In the genomic region with DNA sequence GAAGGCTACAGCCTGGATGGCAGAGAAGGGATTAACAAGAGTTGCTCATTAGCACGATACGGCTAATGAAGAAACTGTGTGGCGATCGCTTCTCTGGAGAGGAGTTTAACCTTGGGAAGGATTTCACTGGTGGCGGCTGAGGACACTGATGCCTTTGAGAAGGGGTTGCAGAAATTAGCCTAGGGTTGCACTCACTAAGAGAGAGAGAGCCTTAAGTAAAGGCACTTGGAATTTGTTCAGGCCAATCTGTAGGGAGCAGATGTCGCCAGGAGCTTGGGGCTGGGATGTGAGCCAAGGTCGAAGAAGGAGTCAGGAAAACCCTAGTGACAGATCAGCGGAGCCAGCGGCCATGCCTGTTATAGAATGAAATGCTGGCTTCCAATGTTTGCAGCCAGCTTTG, we compare ENCODE assay signal across 18 cellular contexts. TPM values are rescaled to one million over a fixed set of nuclear protein-coding genes. Genes with fewer than 3 reads are reported as not detected.
DNase-seq lines count a peak whose midpoint lies in the region; ATAC-seq and TF ChIP-seq lines count a peak whose summit lies in the region.
"Had no signal": no experiment of that assay in that cellular context is flagged by ENCODE, and none has a peak within 500 bp of the region (broad histone marks: within the 10 kb centered on the region; RNA-seq: fewer than 3 reads in every experiment).

No MANE protein-coding gene starts in this region.

- no peak overlapping the region for H3K4me3 ChIP-seq in spleen
- H3K4me3 ChIP-seq: mucosa of descending colon, right lobe of liver had no signal

- WGBS in spleen, 5 donors = 65 to 71% (median 68%) methylated on average over 9 of the region's 9 CpGs

- peaks cover 0 to 4% (median 0%) of the 10 kb centered on the region in 6 donors for H3K4me1 ChIP-seq in spleen
- H3K4me1 ChIP-seq: right lobe of liver had no signal

- intact Hi-C loops in left cardiac atrium (cut with DNase I) (no loop called here), spleen (cut with DNase I; ENCODE audit: low total_unique reads) (no loop called here)

- no peaks in the 10 kb centered on the region for H3K36me3 ChIP-seq in spleen
- H3K36me3 ChIP-seq: right lobe of liver had no signal

- H3K27ac ChIP-seq in spleen = peak overlapping the region in 2 of 8 donors; percentile 28
- H3K27ac ChIP-seq: C4-2B, right lobe of liver, VCaP had no signal

- H3K27ac Mint-ChIP-seq in HFFc6 = no peak overlapping the region
- H3K27ac Mint-ChIP-seq: activated naive CD8-positive, alpha-beta T cell treated with anti-CD3 and anti-CD28 coated beads for 36 hours; stimulated activated naive CD8-positive, alpha-beta T cell treated with anti-CD3 and anti-CD28 coated beads, Interleukin-15, amount 100 ng/mL, for 72 hours had no signal

- DNase-seq in HFFc6 (no peak), SK-N-DZ (ENCODE audit: low spot score) (peak; percentile 35), left cardiac atrium (peak; percentile 65), putamen (ENCODE audit: low spot score) (peak; percentile 36), mucosa of gallbladder (ENCODE audit: low spot score) (no peak), 8988T (no peak), spleen (no peak)
- DNase-seq: activated CD8-positive, alpha-beta memory T cell treated with anti-CD3 and anti-CD28 coated beads, Interleukin-2, amount 50 U/mL, for 48 hours; activated naive CD8-positive, alpha-beta T cell treated with anti-CD3 and anti-CD28 coated beads for 36 hours; GOT3; mucosa of descending colon; NCI-H2081 treated with DMSO at 0.1 percent for 48 hours; right lobe of liver; stimulated activated naive CD8-positive, alpha-beta T cell treated with anti-CD3 and anti-CD28 coated beads, Interleukin-15, amount 100 ng/mL, for 72 hours had no signal

- no peak for TF ChIP-seq POLR2A in spleen (IDR thresholded peaks at IDR 0.05)

- H3K4me1 Mint-ChIP-seq in HFFc6 (ENCODE audit: low read depth) = no peaks in the 10 kb centered on the region; the same call in 1 of the 2 replicates
- H3K4me1 Mint-ChIP-seq: activated naive CD8-positive, alpha-beta T cell treated with anti-CD3 and anti-CD28 coated beads for 36 hours; stimulated activated naive CD8-positive, alpha-beta T cell treated with anti-CD3 and anti-CD28 coated beads, Interleukin-15, amount 100 ng/mL, for 72 hours had no signal

- ATAC-seq in left cardiac atrium = peak; percentile 73 to 92
- ATAC-seq in GM19023 (IDR thresholded peaks at IDR 0.05; ENCODE audit: unreplicated experiment) = no peak
- ATAC-seq: mucosa of descending colon; stimulated activated naive CD8-positive, alpha-beta T cell treated with anti-CD3 and anti-CD28 coated beads, Interleukin-15, amount 100 ng/mL, for 72 hours had no signal

- H3K4me3 Mint-ChIP-seq in HFFc6 = 0 out of 2 replicates have a peak overlapping the region, but pooled peaks have one; percentile 4
- H3K4me3 Mint-ChIP-seq: activated naive CD8-positive, alpha-beta T cell treated with anti-CD3 and anti-CD28 coated beads for 36 hours; stimulated activated naive CD8-positive, alpha-beta T cell treated with anti-CD3 and anti-CD28 coated beads, Interleukin-15, amount 100 ng/mL, for 72 hours had no signal

- peaks cover 0 to 4% (median 0%) of the 10 kb centered on the region in 7 donors for H3K27me3 ChIP-seq in spleen (replicated peaks in 1 of 7)
- H3K27me3 ChIP-seq: right lobe of liver had no signal

- H3K9me3 Mint-ChIP-seq in HFFc6 = no peaks in the 10 kb centered on the region; the same call in 1 of the 2 replicates
- H3K9me3 Mint-ChIP-seq: activated naive CD8-positive, alpha-beta T cell treated with anti-CD3 and anti-CD28 coated beads for 36 hours; stimulated activated naive CD8-positive, alpha-beta T cell treated with anti-CD3 and anti-CD28 coated beads, Interleukin-15, amount 100 ng/mL, for 72 hours had no signal

- H3K36me3 Mint-ChIP-seq in HFFc6 (ENCODE audit: low read depth) = no peaks in the 10 kb centered on the region
- H3K36me3 Mint-ChIP-seq: activated naive CD8-positive, alpha-beta T cell treated with anti-CD3 and anti-CD28 coated beads for 36 hours had no signal

- peaks cover 2% of the 10 kb centered on the region; the same call in 1 of the 2 replicates for H3K27me3 Mint-ChIP-seq in HFFc6 (ENCODE audit: insufficient read depth)

- TF ChIP-seq CTCF in HFFc6 (IDR thresholded peaks at IDR 0.05) = no peak
- no peak for TF ChIP-seq CTCF in spleen (IDR thresholded peaks at IDR 0.05 in 8 of 11, conservative IDR thresholded peaks at IDR 0.05 in 3 of 11)

- no peaks in the 10 kb centered on the region for H3K9me3 ChIP-seq in spleen
- H3K9me3 ChIP-seq: mucosa of descending colon, right lobe of liver, SK-N-SH had no signal

RNA-seq across cellular contexts. Expression of gene API5, which starts 43.6 kb away (rescaled TPM):
- total RNA-seq in HFFc6 (2021; fragmentation: NEBNext Ultra II Directional; extraction: Animal tissue kit (Norgen Biotek cat#: 25700)) = 100 to 1,000 TPM in 4 of 6 experiments, 10 to 100 TPM in 2; 89.7 to 106 (median 101) TPM
- 111 and 124 TPM in 2 replicates for polyA plus RNA-seq in SK-N-DZ (2014; cell fraction: cytosol; rRNA removed)
- polyA plus RNA-seq in SK-N-DZ (2014; cell fraction: nucleus; rRNA removed) = 92.4 and 146 TPM in 2 replicates
- total RNA-seq in left cardiac atrium (10 to 100 TPM; 41.2 to 52.8 TPM), mucosa of gallbladder (89.1 TPM), spleen (100 to 1,000 TPM in 2 of 7 donors, 10 to 100 TPM in 5; 72.9 to 110 (median 85.5) TPM)
- 10 to 100 TPM; 28.2 to 42.2 (median 35.0) TPM for polyA plus RNA-seq in spleen

Comparison
In these comparisons a context has a peak if more than half of its experiments do, and no peak if none do; other contexts are left out.
1. DNase-seq: peak in SK-N-DZ (single experiment), left cardiac atrium (single experiment) and putamen (single experiment); none in HFFc6 (single experiment), mucosa of gallbladder (single experiment), 8988T (single experiment) and spleen (single experiment).